In the genomic region with DNA sequence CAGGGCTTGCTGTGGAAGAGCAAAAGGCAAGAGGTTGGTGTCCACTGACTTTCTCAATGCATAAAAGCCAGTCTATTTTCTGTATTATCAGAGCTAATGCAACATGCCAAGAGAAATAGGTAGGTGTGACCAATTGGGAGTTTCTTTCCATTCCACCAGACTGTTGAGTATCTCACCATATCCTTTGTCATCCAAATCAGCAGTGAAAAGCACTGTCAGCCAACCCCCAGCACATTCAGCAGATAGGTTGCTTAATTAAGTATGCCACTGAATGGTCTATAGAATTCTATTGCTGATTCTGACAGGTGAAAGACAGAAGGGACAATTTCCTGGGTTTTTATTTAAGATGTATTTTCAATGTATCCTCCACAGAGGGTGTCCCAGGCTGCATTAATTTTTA, we compare ENCODE assay signal across 31 cellular contexts.
"Had no signal": no experiment of that assay in that cellular context is flagged by ENCODE, and none has a peak within 500 bp of the region (broad histone marks: within the 10 kb centered on the region; RNA-seq: fewer than 3 reads in every experiment).

No MANE protein-coding gene starts in this region.

- H3K9me3 ChIP-seq: adrenal gland, body of pancreas, esophagus muscularis mucosa, gastrocnemius medialis, heart left ventricle had no signal

- H3K4me1 ChIP-seq: adrenal gland, body of pancreas, esophagus muscularis mucosa, foreskin keratinocyte, gastrocnemius medialis, heart left ventricle had no signal

- ATAC-seq: activated CD4-positive, alpha-beta T cell treated with anti-CD3 and anti-CD28 coated beads for 36 hours; activated CD8-positive, alpha-beta memory T cell treated with anti-CD3 and anti-CD28 coated beads, Interleukin-2, amount 10 ng/mL, durations not matched to agents 7 days and 5 days; activated CD8-positive, alpha-beta T cell treated with anti-CD3 and anti-CD28 coated beads, Interleukin-2, amount 10 ng/mL, durations not matched to agents 7 days and 5 days; activated naive CD8-positive, alpha-beta T cell treated with anti-CD3 and anti-CD28 coated beads, Interleukin-2, amount 50 U/mL, for 24 hours; body of pancreas; effector memory CD8-positive, alpha-beta T cell; foreskin keratinocyte; gastrocnemius medialis; heart left ventricle; T-helper 17 cell had no signal

- DNase-seq: activated CD4-positive, alpha-beta memory T cell treated with anti-CD3 and anti-CD28 coated beads for 36 hours; activated CD4-positive, alpha-beta T cell treated with anti-CD3 and anti-CD28 coated beads for 36 hours; activated CD4-positive, alpha-beta T cell treated with anti-CD3 and anti-CD28 coated beads, Interleukin-2, amount 10 ng/mL, durations not matched to agents 24 days and 14 days; activated CD4-positive, CD25-positive, alpha-beta regulatory T cell; activated CD4-positive, CD25-positive, alpha-beta regulatory T cell treated with anti-CD3 and anti-CD28 coated beads, Interleukin-2, amount 50 U/mL, for 72 hours; activated CD8-positive, alpha-beta memory T cell treated with anti-CD3 and anti-CD28 coated beads, Interleukin-2, amount 10 ng/mL, durations not matched to agents 7 days and 5 days; activated CD8-positive, alpha-beta memory T cell treated with anti-CD3 and anti-CD28 coated beads, Interleukin-2, amount 50 U/mL, for 4 hours; activated CD8-positive, alpha-beta T cell treated with anti-CD3 and anti-CD28 coated beads, Interleukin-2, amount 10 ng/mL, durations not matched to agents 7 days and 5 days; activated effector memory CD4-positive, alpha-beta T cell treated with anti-CD3 and anti-CD28 coated beads, Interleukin-2, amount 50 U/mL, for 16 hours; activated naive CD4-positive, alpha-beta T cell treated with anti-CD3 and anti-CD28 coated beads for 36 hours; activated naive CD8-positive, alpha-beta T cell treated with anti-CD3 and anti-CD28 coated beads for 36 hours; activated naive CD8-positive, alpha-beta T cell treated with anti-CD3 and anti-CD28 coated beads, Interleukin-2, amount 50 U/mL, for 24 hours; activated T-cell treated with anti-CD3 and anti-CD28 coated beads, Interleukin-2, amount 50 U/mL, for 1 hour; activated T-cell treated with anti-CD3 and anti-CD28 coated beads, Interleukin-2, amount 50 U/mL, for 48 hours; adrenal gland; amygdala; aorta; body of pancreas; cortex of kidney; dermis blood vessel endothelial cell; effector CD4-positive, alpha-beta T cell; effector memory CD8-positive, alpha-beta T cell; erythroblast; foreskin keratinocyte; gastrocnemius medialis; glutamatergic neuron; heart left ventricle; T-helper 17 cell; T1000; WERI-Rb-1 had no signal

- H3K27ac ChIP-seq: adrenal gland, body of pancreas, esophagus muscularis mucosa, foreskin keratinocyte, gastrocnemius medialis, heart left ventricle, WERI-Rb-1 had no signal

- H3K36me3 ChIP-seq: adrenal gland, esophagus muscularis mucosa, gastrocnemius medialis, heart left ventricle, WERI-Rb-1 had no signal

- H3K27me3 ChIP-seq: body of pancreas, esophagus muscularis mucosa, foreskin keratinocyte, gastrocnemius medialis had no signal

- H3K4me3 ChIP-seq: adrenal gland, body of pancreas, esophagus muscularis mucosa, gastrocnemius medialis, heart left ventricle had no signal
